21 cellular contexts compared by ENCODE assay signal in genomic region chr16:5069048-5069447, GRCh38. TPM values are rescaled to one million over a fixed set of nuclear protein-coding genes. Genes with fewer than 3 reads are reported as not detected.
"Had no signal": no experiment of that assay in that cellular context is flagged by ENCODE, and none has a peak within 500 bp of the region (broad histone marks: within the 10 kb centered on the region; RNA-seq: fewer than 3 reads in every experiment).

No MANE protein-coding gene starts in this region.

- FAIRE-seq: colon, keratinocyte, small intestine, urothelium cell line had no signal

- H3K4me3 ChIP-seq: dorsolateral prefrontal cortex, gastrocnemius medialis, lower lobe of right lung, psoas muscle, thoracic aorta, tibial nerve, upper lobe of left lung had no signal

- DNase-seq: effector CD4-positive, alpha-beta T cell; foreskin fibroblast; gastrocnemius medialis; left ventricle myocardium superior; lower lobe of right lung; naive thymus-derived CD8-positive, alpha-beta T cell; nephron progenitor cell; nucleus accumbens; small intestine; stimulated activated CD4-positive, alpha-beta T cell treated with anti-CD3 and anti-CD28 coated beads, Interleukin-15, amount 100 ng/mL, for 24 hours; stimulated activated CD4-positive, alpha-beta T cell treated with anti-CD3 and anti-CD28 coated beads, Interleukin-2, amount 100 ng/mL, for 48 hours; stimulated activated naive B cell treated with anti-CD40 and anti-IgM and Interleukin-4, amounts not matched to agents 10 μg/mL and 1 μg/mL and 100 μg/mL, for 72 hours; upper lobe of left lung had no signal

- H3K36me3 ChIP-seq: gastrocnemius medialis, thoracic aorta had no signal

- H3K9me3 ChIP-seq: gastrocnemius medialis, lower lobe of right lung, psoas muscle, thoracic aorta, tibial nerve, upper lobe of left lung had no signal

- H3K27ac ChIP-seq: dorsolateral prefrontal cortex, gastrocnemius medialis, lower lobe of right lung, psoas muscle, thoracic aorta, tibial nerve, upper lobe of left lung had no signal

- H3K27me3 ChIP-seq: dorsolateral prefrontal cortex, gastrocnemius medialis, tibial nerve, upper lobe of left lung had no signal

- ATAC-seq: gastrocnemius medialis; left ventricle myocardium superior; lower lobe of right lung; naive thymus-derived CD8-positive, alpha-beta T cell; psoas muscle; stimulated activated naive B cell treated with anti-CD40 and anti-IgM and Interleukin-4, amounts not matched to agents 10 μg/mL and 1 μg/mL and 100 μg/mL, for 72 hours had no signal

RNA-seq across cellular contexts. Expression of gene C16orf89, which starts 3.3 kb away (rescaled TPM):
- total RNA-seq: gastrocnemius medialis; naive thymus-derived CD8-positive, alpha-beta T cell; osteocyte had no signal
- polyA plus RNA-seq: keratinocyte; naive thymus-derived CD8-positive, alpha-beta T cell had no signal
